1 cellular context compared by ENCODE assay signal in genomic region chr12:92612611-92613010, GRCh38.
TF ChIP-seq lines count a peak whose summit lies in the region.

No MANE protein-coding gene starts in this region.

TF ChIP-seq in GM12878, 131 proteins besides CTCF, POLR2A, EP300 and RAD21 (continued from another document):
- TF ChIP-seq E2F4 (IDR thresholded peaks at IDR 0.05; ENCODE audit: low read depth, low read length) (no peak), POLR2AphosphoS2 (IDR thresholded peaks at IDR 0.05; ENCODE audit: low read depth, low read length) (no peak), JUNB (IDR thresholded peaks at IDR 0.05) (peak; percentile 78), WRNIP1 (IDR thresholded peaks at IDR 0.05; ENCODE audit: borderline replicate concordance, low read depth, low read length) (no peak), BRCA1 (IDR thresholded peaks at IDR 0.05; ENCODE audit: low read depth, low read length) (no peak), SPI1 (IDR thresholded peaks at IDR 0.05; ENCODE audit: borderline replicate concordance, insufficient read depth, low read depth, low read length) (peak; percentile 52; the same call in 1 of the 2 replicates), EED (IDR thresholded peaks at IDR 0.05; ENCODE audit: low read depth) (peak; percentile 48; the same call in 1 of the 2 replicates), CREM (IDR thresholded peaks at IDR 0.05; ENCODE audit: low read depth) (peak; percentile 32; the same call in 1 of the 2 replicates), IRF4 (IDR thresholded peaks at IDR 0.05; ENCODE audit: low read depth, low read length) (peak; percentile 80; the same call in 1 of the 2 replicates), RUNX3 (IDR thresholded peaks at IDR 0.05; ENCODE audit: low read length) (peak; percentile 17; the same call in 1 of the 2 replicates), BCL11A (IDR thresholded peaks at IDR 0.05; ENCODE audit: low read depth, low read length) (peak; percentile 63; the same call in 1 of the 2 replicates), IKZF2 (IDR thresholded peaks at IDR 0.05) (0 out of 4 replicates have a peak, but pooled peaks of 1 of the 2 experiments have one; percentile 32)
